15 cellular contexts compared by ENCODE assay signal in the genomic region with DNA sequence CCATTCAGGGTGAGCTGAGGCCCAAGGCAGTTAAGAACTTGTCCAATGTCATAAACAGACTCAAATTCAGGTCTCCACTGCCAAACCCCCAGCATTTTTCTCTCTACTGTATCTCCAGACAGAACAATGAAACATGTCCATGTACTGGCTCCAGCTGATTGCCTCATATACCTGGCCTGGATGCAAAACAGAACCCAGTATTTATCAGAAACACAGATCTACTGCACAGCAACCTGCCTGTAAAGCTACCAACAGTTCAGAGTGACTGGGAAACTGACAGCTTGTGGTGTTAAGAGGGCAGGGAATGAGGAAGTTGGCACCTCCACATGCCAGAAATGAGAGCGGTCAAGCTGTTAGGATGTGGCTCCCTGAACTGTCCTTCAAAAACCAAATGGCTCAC. TPM values are rescaled to one million over a fixed set of nuclear protein-coding genes. Genes with fewer than 3 reads are reported as not detected.
DNase-seq lines count a peak whose midpoint lies in the region; ATAC-seq and TF ChIP-seq lines count a peak whose summit lies in the region.
"Had no signal": no experiment of that assay in that cellular context is flagged by ENCODE, and none has a peak within 500 bp of the region (broad histone marks: within the 10 kb centered on the region; RNA-seq: fewer than 3 reads in every experiment).

No MANE protein-coding gene starts in this region.

- DNase-seq in GM03348 (ENCODE audit: low spot score) (peak; percentile 14), MV-4-11 (lab: John Stamatoyannopoulos, UW) (peak; percentile 56), cerebellar cortex (ENCODE audit: low spot score) (peak; percentile 93), mesothelial cell of epicardium (ENCODE audit: low spot score in 2 of 2, unreplicated experiment in 2 of 2) (no peak), DMS153 treated with DMSO at 0.1 percent for 48 hours (lab: John Stamatoyannopoulos, UW; ENCODE audit: unreplicated experiment) (no peak)
- DNase-seq in activated naive CD4-positive, alpha-beta T cell treated with anti-CD3 and anti-CD28 coated beads, Interleukin-2, amount 50 U/mL, for 72 hours (ENCODE audit: low spot score in 2 of 2): no peak
- DNase-seq: activated CD4-positive, CD25-positive, alpha-beta regulatory T cell treated with anti-CD3 and anti-CD28 coated beads, Interleukin-2, amount 50 U/mL, for 72 hours; activated CD8-positive, alpha-beta memory T cell treated with anti-CD3 and anti-CD28 coated beads, Interleukin-2, amount 50 U/mL, for 48 hours; activated naive CD4-positive, alpha-beta T cell treated with anti-CD3 and anti-CD28 coated beads, Interleukin-2, amount 10 ng/mL, durations not matched to agents 7 days and 5 days; left ventricle myocardium superior; NK-92 treated with Interleukin-12 subunit alpha and Interleukin-12 subunit beta, amount 100 ng/mL, for 24 hours; right lobe of liver; stimulated activated naive B cell treated with anti-CD40 and anti-IgM and Interleukin-4, amounts not matched to agents 10 μg/mL and 1 μg/mL and 100 μg/mL, for 72 hours had no signal

- peaks cover 12% of the 10 kb centered on the region for H3K9me3 Mint-ChIP-seq in mesothelial cell of epicardium
- no peaks in the 10 kb centered on the region for H3K9me3 Mint-ChIP-seq in activated naive CD4-positive, alpha-beta T cell treated with anti-CD3 and anti-CD28 coated beads, Interleukin-2, amount 50 U/mL, for 72 hours
- H3K9me3 Mint-ChIP-seq: activated naive CD4-positive, alpha-beta T cell treated with anti-CD3 and anti-CD28 coated beads, Interleukin-2, amount 10 ng/mL, durations not matched to agents 7 days and 5 days; stimulated activated naive B cell treated with anti-CD40 and anti-IgM and Interleukin-4, amounts not matched to agents 10 μg/mL and 1 μg/mL and 100 μg/mL, for 72 hours had no signal

- H3K27ac Mint-ChIP-seq in mesothelial cell of epicardium: peak overlapping the region; percentile 51
- no peak overlapping the region for H3K27ac Mint-ChIP-seq in activated naive CD4-positive, alpha-beta T cell treated with anti-CD3 and anti-CD28 coated beads, Interleukin-2, amount 50 U/mL, for 72 hours
- H3K27ac Mint-ChIP-seq: activated naive CD4-positive, alpha-beta T cell treated with anti-CD3 and anti-CD28 coated beads, Interleukin-2, amount 10 ng/mL, durations not matched to agents 7 days and 5 days; stimulated activated naive B cell treated with anti-CD40 and anti-IgM and Interleukin-4, amounts not matched to agents 10 μg/mL and 1 μg/mL and 100 μg/mL, for 72 hours had no signal

- peaks cover 18% of the 10 kb centered on the region for H3K4me1 Mint-ChIP-seq in mesothelial cell of epicardium
- H3K4me1 Mint-ChIP-seq: activated naive CD4-positive, alpha-beta T cell treated with anti-CD3 and anti-CD28 coated beads, Interleukin-2, amount 10 ng/mL, durations not matched to agents 7 days and 5 days; stimulated activated naive B cell treated with anti-CD40 and anti-IgM and Interleukin-4, amounts not matched to agents 10 μg/mL and 1 μg/mL and 100 μg/mL, for 72 hours had no signal

- no peak overlapping the region for H3K4me3 Mint-ChIP-seq in mesothelial cell of epicardium
- H3K4me3 Mint-ChIP-seq: activated naive CD4-positive, alpha-beta T cell treated with anti-CD3 and anti-CD28 coated beads, Interleukin-2, amount 10 ng/mL, durations not matched to agents 7 days and 5 days; stimulated activated naive B cell treated with anti-CD40 and anti-IgM and Interleukin-4, amounts not matched to agents 10 μg/mL and 1 μg/mL and 100 μg/mL, for 72 hours had no signal

- TF ChIP-seq CTCF in mesothelial cell of epicardium (IDR thresholded peaks at IDR 0.05; ENCODE audit: unreplicated experiment): no peak

- ATAC-seq in HG02588 (IDR thresholded peaks at IDR 0.05; ENCODE audit: unreplicated experiment): no peak
- no peak for ATAC-seq in activated naive CD4-positive, alpha-beta T cell treated with anti-CD3 and anti-CD28 coated beads, Interleukin-2, amount 50 U/mL, for 72 hours
- ATAC-seq: K562; left ventricle myocardium superior; stimulated activated naive B cell treated with anti-CD40 and anti-IgM and Interleukin-4, amounts not matched to agents 10 μg/mL and 1 μg/mL and 100 μg/mL, for 72 hours had no signal

- H3K36me3 Mint-ChIP-seq in mesothelial cell of epicardium: no peaks in the 10 kb centered on the region
- no peaks in the 10 kb centered on the region for H3K36me3 Mint-ChIP-seq in activated naive CD4-positive, alpha-beta T cell treated with anti-CD3 and anti-CD28 coated beads, Interleukin-2, amount 50 U/mL, for 72 hours
- H3K36me3 Mint-ChIP-seq: activated naive CD4-positive, alpha-beta T cell treated with anti-CD3 and anti-CD28 coated beads, Interleukin-2, amount 10 ng/mL, durations not matched to agents 7 days and 5 days; stimulated activated naive B cell treated with anti-CD40 and anti-IgM and Interleukin-4, amounts not matched to agents 10 μg/mL and 1 μg/mL and 100 μg/mL, for 72 hours had no signal

- no peaks in the 10 kb centered on the region for H3K27me3 Mint-ChIP-seq in mesothelial cell of epicardium (ENCODE audit: low read depth)
- H3K27me3 Mint-ChIP-seq: activated naive CD4-positive, alpha-beta T cell treated with anti-CD3 and anti-CD28 coated beads, Interleukin-2, amount 10 ng/mL, durations not matched to agents 7 days and 5 days had no signal

RNA-seq across cellular contexts. Expression of a gene that starts 41.6 kb away (rescaled TPM):
- total RNA-seq in mesothelial cell of epicardium: 7.1 to 8.8 TPM (median 8.1 TPM) in 3 replicates
- 1 to 10 TPM; 2.8 to 8.0 TPM for total RNA-seq in activated naive CD4-positive, alpha-beta T cell treated with anti-CD3 and anti-CD28 coated beads, Interleukin-2, amount 50 U/mL, for 72 hours

RNA-seq across cellular contexts. Expression of a gene that starts 41.8 kb away (rescaled TPM):
- total RNA-seq in mesothelial cell of epicardium: 30.4 to 38.2 TPM (median 35.7 TPM) in 3 replicates
- total RNA-seq in activated naive CD4-positive, alpha-beta T cell treated with anti-CD3 and anti-CD28 coated beads, Interleukin-2, amount 50 U/mL, for 72 hours: 10 to 100 TPM; 49.2 to 67.1 TPM

Comparison
In these comparisons a context has a peak if more than half of its experiments do, and no peak if none do; other contexts are left out.
1. DNase-seq: peak in GM03348 (single experiment), MV-4-11 (single experiment) and cerebellar cortex (single experiment); none in mesothelial cell of epicardium (0 of 2), DMS153 treated with DMSO at 0.1 percent for 48 hours (single experiment) and activated naive CD4-positive, alpha-beta T cell treated with anti-CD3 and anti-CD28 coated beads, Interleukin-2, amount 50 U/mL, for 72 hours (0 of 2).